ENCODE assay signal across 2 cellular contexts in genomic region chr11:70460111-70460510, GRCh38.
TF ChIP-seq lines count a peak whose summit lies in the region.

No MANE protein-coding gene starts in this region.

TF ChIP-seq in IMR-90, 13 proteins besides CTCF, POLR2A, EP300 and RAD21:
- TF ChIP-seq RCOR1 (IDR thresholded peaks at IDR 0.05; ENCODE audit: insufficient replicate concordance, low read length): no peak
- TF ChIP-seq CEBPB (IDR thresholded peaks at IDR 0.05; ENCODE audit: low read depth, low read length): no peak
- TF ChIP-seq MAFK (IDR thresholded peaks at IDR 0.05; ENCODE audit: low read depth, low read length): no peak

TF ChIP-seq in H1, 55 proteins besides CTCF, POLR2A, EP300 and RAD21:
- TF ChIP-seq JUND (IDR thresholded peaks at IDR 0.05; ENCODE audit: low read length) (no peak), SP1 (IDR thresholded peaks at IDR 0.05; ENCODE audit: low read depth, low read length) (no peak), KDM5A (IDR thresholded peaks at IDR 0.05; ENCODE audit: low read length) (no peak), POLR2AphosphoS5 (IDR thresholded peaks at IDR 0.05; ENCODE audit: low read depth, low read length) (no peak), CHD7 (IDR thresholded peaks at IDR 0.05; ENCODE audit: insufficient replicate concordance, low read length) (no peak), SAP30 (IDR thresholded peaks at IDR 0.05; ENCODE audit: insufficient read depth, insufficient replicate concordance, low read length) (no peak), TAF1 (IDR thresholded peaks at IDR 0.05; ENCODE audit: low read depth, low read length) (no peak), FOSL1 (IDR thresholded peaks at IDR 0.05; ENCODE audit: insufficient read depth, low read depth, low read length) (no peak), CEBPB (IDR thresholded peaks at IDR 0.05; ENCODE audit: low read depth, low read length) (no peak), SIX5 (IDR thresholded peaks at IDR 0.05; ENCODE audit: low read depth, low read length) (no peak), BACH1 (IDR thresholded peaks at IDR 0.05; ENCODE audit: low read length) (no peak), CHD1 (IDR thresholded peaks at IDR 0.05; ENCODE audit: low read depth, low read length) (no peak), SIRT6 (IDR thresholded peaks at IDR 0.05; ENCODE audit: low read length) (no peak)
